ENCODE assay signal across 19 cellular contexts in the genomic region with DNA sequence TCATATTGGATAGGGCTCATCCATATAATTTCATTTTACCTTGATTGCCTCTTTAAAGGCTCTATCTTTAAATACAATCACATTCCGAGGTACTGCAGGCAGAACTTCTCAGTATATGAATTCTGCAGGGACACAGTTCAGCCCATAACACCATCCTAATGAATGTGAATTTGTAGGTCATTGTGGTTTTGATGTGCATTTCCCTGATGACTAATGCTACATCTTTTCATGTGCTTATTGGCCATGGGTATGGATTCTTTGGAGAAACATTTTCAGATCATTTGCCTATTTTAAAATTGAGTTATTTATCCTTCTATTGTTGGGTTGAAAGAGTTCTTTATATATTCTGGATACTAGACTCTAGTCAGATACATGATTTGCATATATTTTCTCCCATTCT. TPM values are rescaled to one million over a fixed set of nuclear protein-coding genes. Genes with fewer than 3 reads are reported as not detected.
DNase-seq lines count a peak whose midpoint lies in the region; ATAC-seq and TF ChIP-seq lines count a peak whose summit lies in the region.
"Had no signal": no experiment of that assay in that cellular context is flagged by ENCODE, and none has a peak within 500 bp of the region (broad histone marks: within the 10 kb centered on the region; RNA-seq: fewer than 3 reads in every experiment).

No MANE protein-coding gene starts in this region.

- H3K4me1 Mint-ChIP-seq in stimulated activated naive CD8-positive, alpha-beta T cell treated with anti-CD3 and anti-CD28 coated beads, Interleukin-15, Interleukin-2, amounts not matched to agents 100 ng/mL and 50 ng/mL, for 24 hours (ENCODE audit: low read depth): peaks cover 11% of the 10 kb centered on the region
- H3K4me1 Mint-ChIP-seq in T-helper 17 cell: peaks cover 5% of the 10 kb centered on the region

- TF ChIP-seq CTCF in fibroblast of lung (conservative IDR thresholded peaks at IDR 0.05 in 1 of 2, IDR thresholded peaks at IDR 0.05 in 1 of 2; ENCODE audit: low read depth in 1 of 2, low read length in 2 of 2): no peak

- no peaks in the 10 kb centered on the region for H3K27me3 ChIP-seq in fibroblast of lung (ENCODE audit: control insufficient read depth, insufficient read depth, low read length)
- H3K27me3 ChIP-seq: neutrophil had no signal

- DNase-seq in stimulated activated naive CD8-positive, alpha-beta T cell treated with anti-CD3 and anti-CD28 coated beads, Interleukin-15, Interleukin-2, amounts not matched to agents 100 U/mL and 50 U/mL, for 24 hours: no peak
- DNase-seq in fibroblast of lung (ENCODE audit: low read depth in 2 of 2): peak; percentile 53 to 83
- DNase-seq in OCI-M2 (lab: John Stamatoyannopoulos, UW; ENCODE audit: unreplicated experiment): no peak
- DNase-seq in T-helper 17 cell: no peak
- DNase-seq in D341Med (ENCODE audit: low spot score): no peak
- no peak for DNase-seq in GM19240 (ENCODE audit: insufficient read length, low spot score)
- DNase-seq: activated CD4-positive, alpha-beta T cell treated with anti-CD3 and anti-CD28 coated beads, Interleukin-2, amount 10 ng/mL, durations not matched to agents 7 days and 5 days; activated T-cell treated with anti-CD3 and anti-CD28 coated beads, Interleukin-2, amount 50 U/mL, for 1 hour; cortex of kidney; esophagus squamous epithelium; H9; Kasumi-1; NCI-H2081; sigmoid colon; stimulated activated naive CD4-positive, alpha-beta T cell; T-cell had no signal

- no peak overlapping the region for H2AFZ ChIP-seq in fibroblast of lung (ENCODE audit: low read length)

- no peak for ATAC-seq in stimulated activated naive CD8-positive, alpha-beta T cell treated with anti-CD3 and anti-CD28 coated beads, Interleukin-15, Interleukin-2, amounts not matched to agents 100 U/mL and 50 U/mL, for 24 hours
- peak; percentile 86 for ATAC-seq in SK-N-SH treated with all-trans-retinoic acid at 6 μM for 48 hours
- ATAC-seq in T-helper 17 cell: no peak
- ATAC-seq: T-cell had no signal

- no peaks in the 10 kb centered on the region for H3K4me1 ChIP-seq in fibroblast of lung (ENCODE audit: control insufficient read depth, extremely low read depth, insufficient read depth, low read length)
- H3K4me1 ChIP-seq: esophagus squamous epithelium, sigmoid colon had no signal

- no peak overlapping the region for H3K9ac ChIP-seq in fibroblast of lung (ENCODE audit: insufficient read depth, low read length)

- no peaks in the 10 kb centered on the region for H3K79me2 ChIP-seq in fibroblast of lung (ENCODE audit: control insufficient read depth, insufficient read depth, low read length)

- H3K4me3 ChIP-seq in fibroblast of lung (replicated peaks in 1 of 4; ENCODE audit: control extremely low read depth in 1 of 4, insufficient read depth in 1 of 4, low read depth in 3 of 4, low read length in 4 of 4): no peak overlapping the region
- H3K4me3 ChIP-seq: esophagus squamous epithelium, sigmoid colon had no signal

- H3K27ac ChIP-seq in fibroblast of lung (ENCODE audit: insufficient read depth, low read length): no peak overlapping the region
- H3K27ac ChIP-seq: esophagus squamous epithelium, neutrophil, sigmoid colon had no signal

- H3K4me3 Mint-ChIP-seq in stimulated activated naive CD8-positive, alpha-beta T cell treated with anti-CD3 and anti-CD28 coated beads, Interleukin-15, Interleukin-2, amounts not matched to agents 100 ng/mL and 50 ng/mL, for 24 hours: no peak overlapping the region
- H3K4me3 Mint-ChIP-seq in T-helper 17 cell: no peak overlapping the region
- H3K4me3 Mint-ChIP-seq: activated CD4-positive, alpha-beta T cell treated with anti-CD3 and anti-CD28 coated beads, Interleukin-2, amount 10 ng/mL, durations not matched to agents 7 days and 5 days; H9; T-cell had no signal

- no peak overlapping the region for H3K4me2 ChIP-seq in fibroblast of lung (ENCODE audit: extremely low read depth, insufficient read depth, low read length)

- no peaks in the 10 kb centered on the region for H3K36me3 ChIP-seq in fibroblast of lung (ENCODE audit: control insufficient read depth, insufficient read depth, low read length)
- H3K36me3 ChIP-seq: esophagus squamous epithelium, neutrophil, sigmoid colon had no signal

- no peaks in the 10 kb centered on the region for H3K9me3 ChIP-seq in fibroblast of lung (ENCODE audit: control insufficient read depth, insufficient read depth, low read depth, low read length)
- H3K9me3 ChIP-seq in T-helper 17 cell (ENCODE audit: control insufficient read depth, low read length, poor library complexity, severe bottlenecking): no peaks in the 10 kb centered on the region
- H3K9me3 ChIP-seq: esophagus squamous epithelium, neutrophil, sigmoid colon had no signal

- H3K27ac Mint-ChIP-seq in stimulated activated naive CD8-positive, alpha-beta T cell treated with anti-CD3 and anti-CD28 coated beads, Interleukin-15, Interleukin-2, amounts not matched to agents 100 ng/mL and 50 ng/mL, for 24 hours: peak overlapping the region; percentile 28
- no peak overlapping the region for H3K27ac Mint-ChIP-seq in T-helper 17 cell
- H3K27ac Mint-ChIP-seq: activated CD4-positive, alpha-beta T cell treated with anti-CD3 and anti-CD28 coated beads, Interleukin-2, amount 10 ng/mL, durations not matched to agents 7 days and 5 days; T-cell had no signal

- peaks cover 12% of the 10 kb centered on the region for H3K27me3 Mint-ChIP-seq in stimulated activated naive CD8-positive, alpha-beta T cell treated with anti-CD3 and anti-CD28 coated beads, Interleukin-15, Interleukin-2, amounts not matched to agents 100 ng/mL and 50 ng/mL, for 24 hours
- H3K27me3 Mint-ChIP-seq in T-helper 17 cell: peaks cover 4% of the 10 kb centered on the region

- H4K20me1 ChIP-seq in fibroblast of lung (ENCODE audit: control insufficient read depth, extremely low read depth, insufficient read depth, low read length): no peaks in the 10 kb centered on the region

- no peaks in the 10 kb centered on the region for H3K36me3 Mint-ChIP-seq in stimulated activated naive CD8-positive, alpha-beta T cell treated with anti-CD3 and anti-CD28 coated beads, Interleukin-15, Interleukin-2, amounts not matched to agents 100 ng/mL and 50 ng/mL, for 24 hours (ENCODE audit: low read depth)
- H3K36me3 Mint-ChIP-seq in T-helper 17 cell (ENCODE audit: low read depth): no peaks in the 10 kb centered on the region
- H3K36me3 Mint-ChIP-seq: T-cell had no signal

- H3K9me3 Mint-ChIP-seq in stimulated activated naive CD8-positive, alpha-beta T cell treated with anti-CD3 and anti-CD28 coated beads, Interleukin-15, Interleukin-2, amounts not matched to agents 100 ng/mL and 50 ng/mL, for 24 hours: no peaks in the 10 kb centered on the region
- H3K9me3 Mint-ChIP-seq: activated CD4-positive, alpha-beta T cell treated with anti-CD3 and anti-CD28 coated beads, Interleukin-2, amount 10 ng/mL, durations not matched to agents 7 days and 5 days; H9; T-cell had no signal

TF ChIP-seq in SK-N-SH treated with all-trans-retinoic acid at 6 μM for 48 hours, 23 proteins besides CTCF, POLR2A, EP300 and RAD21:
- TF ChIP-seq ZC3H10 (CRISPR knock-in tag; IDR thresholded peaks at IDR 0.05): peak; percentile 45; the same call in 1 of the 2 replicates
- no peak for TF ChIP-seq ZFP3 (CRISPR knock-in tag; IDR thresholded peaks at IDR 0.05)
- TF ChIP-seq TCF4 (CRISPR knock-in tag; IDR thresholded peaks at IDR 0.05; ENCODE audit: borderline replicate concordance): no peak
- TF ChIP-seq RARB (CRISPR knock-in tag; IDR thresholded peaks at IDR 0.05): no peak; the same call in 1 of the 2 replicates

RNA-seq across cellular contexts. Expression of a gene that starts 9.6 kb away (rescaled TPM):
- total RNA-seq in fibroblast of lung: 27.7 and 33.5 TPM in 2 replicates
- polyA plus RNA-seq in fibroblast of lung: 14.1 and 20.9 TPM in 2 replicates
- polyA plus RNA-seq in fibroblast of lung (2012): 13.2 and 17.7 TPM in 2 replicates
- 4.0 and 4.6 TPM in 2 replicates for polyA minus RNA-seq in fibroblast of lung (ENCODE audit: low replicate concordance)
- total RNA-seq in T-helper 17 cell: 1 to 10 TPM; 8.9 to 9.4 TPM

RNA-seq across cellular contexts. Expression of a gene that starts 25.8 kb away (rescaled TPM):
- 46.7 and 71.5 TPM in 2 replicates for total RNA-seq in fibroblast of lung
- polyA plus RNA-seq in fibroblast of lung: 21.1 and 23.2 TPM in 2 replicates
- polyA plus RNA-seq in fibroblast of lung (2012): 14.1 and 15.4 TPM in 2 replicates
- 6.1 and 11.0 TPM in 2 replicates for polyA minus RNA-seq in fibroblast of lung (ENCODE audit: low replicate concordance)
- total RNA-seq in T-helper 17 cell: 10 to 100 TPM; 47.3 to 55.3 TPM

Comparison
In these comparisons a context has a peak if more than half of its experiments do, and no peak if none do; other contexts are left out.
1. DNase-seq: peak in fibroblast of lung (2 of 2); none in stimulated activated naive CD8-positive, alpha-beta T cell treated with anti-CD3 and anti-CD28 coated beads, Interleukin-15, Interleukin-2, amounts not matched to agents 100 U/mL and 50 U/mL, for 24 hours (single experiment), OCI-M2 (single experiment), T-helper 17 cell (0 of 3), D341Med (single experiment) and GM19240 (single experiment).